ENCODE assay signal across 1 cellular context in the genomic region with DNA sequence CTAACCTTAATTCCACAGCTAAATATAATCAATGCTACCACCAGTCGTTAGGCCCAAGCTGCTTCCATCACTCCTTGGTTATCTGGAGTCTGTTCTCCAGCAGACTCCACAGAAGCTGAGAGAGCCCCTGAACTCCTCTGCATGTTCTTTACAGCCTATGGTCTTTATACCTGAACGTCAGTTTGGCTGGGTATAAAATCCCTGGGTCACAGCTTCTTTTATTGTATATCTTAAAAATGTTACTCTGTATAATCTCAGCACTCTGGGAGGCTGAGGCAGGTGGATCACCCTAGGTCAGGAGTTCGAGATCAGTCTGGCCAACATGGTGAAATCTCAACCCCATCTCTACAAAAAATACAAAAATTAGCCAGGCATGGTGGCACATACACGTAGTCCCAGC.
TF ChIP-seq lines count a peak whose summit lies in the region.

No MANE protein-coding gene starts in this region.

TF ChIP-seq in HepG2, 621 proteins besides CTCF, POLR2A, EP300 and RAD21:
- TF ChIP-seq SALL1 (CRISPR knock-in tag; IDR thresholded peaks at IDR 0.05), result no peak
- TF ChIP-seq, protein P1, sequence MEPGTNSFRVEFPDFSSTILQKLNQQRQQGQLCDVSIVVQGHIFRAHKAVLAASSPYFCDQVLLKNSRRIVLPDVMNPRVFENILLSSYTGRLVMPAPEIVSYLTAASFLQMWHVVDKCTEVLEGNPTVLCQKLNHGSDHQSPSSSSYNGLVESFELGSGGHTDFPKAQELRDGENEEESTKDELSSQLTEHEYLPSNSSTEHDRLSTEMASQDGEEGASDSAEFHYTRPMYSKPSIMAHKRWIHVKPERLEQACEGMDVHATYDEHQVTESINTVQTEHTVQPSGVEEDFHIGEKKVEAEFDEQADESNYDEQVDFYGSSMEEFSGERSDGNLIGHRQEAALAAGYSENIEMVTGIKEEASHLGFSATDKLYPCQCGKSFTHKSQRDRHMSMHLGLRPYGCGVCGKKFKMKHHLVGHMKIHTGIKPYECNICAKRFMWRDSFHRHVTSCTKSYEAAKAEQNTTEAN (CRISPR knock-in tag; conservative IDR thresholded peaks at IDR 0.05), result no peak
- no peak for TF ChIP-seq CHCHD3 (CRISPR knock-in tag; IDR thresholded peaks at IDR 0.05)
- TF ChIP-seq ZFP1 (CRISPR knock-in tag; IDR thresholded peaks at IDR 0.05), result peak; percentile 98
- TF ChIP-seq TEF (CRISPR knock-in tag; IDR thresholded peaks at IDR 0.05), result no peak
